In genomic region chr12:120262852-120263724, GRCh38 we compare ENCODE assay signal across 7 cellular contexts. TPM values are rescaled to one million over a fixed set of nuclear protein-coding genes. Genes with fewer than 3 reads are reported as not detected.
DNase-seq lines count a peak whose midpoint lies in the region; ATAC-seq, FAIRE-seq and TF ChIP-seq lines count a peak whose summit lies in the region.

No MANE protein-coding gene starts in this region.

- TF ChIP-seq POLR2A in GM12878 (IDR thresholded peaks at IDR 0.05; ENCODE audit: low read depth, low read length) (no peak), testis (IDR thresholded peaks at IDR 0.05) (no peak)

- H3K36me3 ChIP-seq in HUES64 (ENCODE audit: insufficient read depth, low read length) (peaks cover 7% of the 10 kb centered on the region), GM12878 (ENCODE audit: control insufficient read depth in 2 of 2, insufficient read depth in 2 of 2, low read length in 1 of 2) (no peaks in the 10 kb centered on the region), kidney epithelial cell (ENCODE audit: control insufficient read depth, insufficient read depth, low read length) (no peaks in the 10 kb centered on the region), testis (ENCODE audit: low read depth, missing control alignments) (no peaks in the 10 kb centered on the region)

- no peak for TF ChIP-seq EP300 in GM12878 (IDR thresholded peaks at IDR 0.05; ENCODE audit: borderline replicate concordance in 1 of 2, control insufficient read depth in 1 of 2, low read depth in 2 of 2, low read length in 2 of 2)

- 76% methylated on average over 15 of the region's 15 CpGs for WGBS in HUES64
- WGBS in GM12878 (ENCODE audit: insufficient coverage, insufficient replicate concordance, low lambda C conversion rate, missing lambda C conversion rate): 75% methylated on average over 15 of the region's 15 CpGs
- 46% methylated on average over 14 to 15 of the region's 15 CpGs for WGBS in testis, 2 donors

- SMC1A ChIA-PET in GM12878 (lab: Charles Lee; ENCODE audit: uncharacterized antibody, unreplicated experiment): interaction anchor here (0.7 to 7.8 kb wide), 5 partner anchors 10 to 34 kb away, joined by 3 to 152 read pairs (median 3); no protein-coding TSS in a partner anchor

- no peak for TF ChIP-seq RAD21 in GM12878 (IDR thresholded peaks at IDR 0.05; ENCODE audit: insufficient read depth, low read depth, low read length)

- H3K4me3 ChIP-seq in HUES64 (ENCODE audit: low read length) (peak overlapping the region; percentile 84; the same call in 1 of the 2 replicates), GM12878 (no peak overlapping the region), kidney epithelial cell (ENCODE audit: low read depth, low read length) (peak overlapping the region; percentile 92), testis (no peak overlapping the region)

- POLR2A ChIA-PET in GM12878 (lab: Charles Lee): interaction anchor here (0.6 to 2.2 kb wide), 5 partner anchors 10 to 151 kb away, joined by 3 to 13 read pairs (median 6); no protein-coding TSS in a partner anchor

- no peak for TF ChIP-seq CTCF in GM12878 (IDR thresholded peaks at IDR 0.05 in 2 of 3, conservative IDR thresholded peaks at IDR 0.05 in 1 of 3; ENCODE audit: control insufficient read depth in 2 of 3, extremely low read depth in 1 of 3, insufficient read depth in 1 of 3, low read depth in 3 of 3, low read length in 3 of 3)
- no peak for TF ChIP-seq CTCF in kidney epithelial cell (IDR thresholded peaks at IDR 0.05; ENCODE audit: insufficient read depth, low read length, poor library complexity, severe bottlenecking)
- no peak for TF ChIP-seq CTCF in testis (IDR thresholded peaks at IDR 0.05)

- H3K4me2 ChIP-seq in GM12878 (ENCODE audit: control insufficient read depth, insufficient read depth): no peak overlapping the region

- no peaks in the 10 kb centered on the region for H4K20me1 ChIP-seq in GM12878 (ENCODE audit: control insufficient read depth, insufficient read depth)

- peaks cover 39% of the 10 kb centered on the region for H3K4me1 ChIP-seq in HUES64 (ENCODE audit: insufficient read depth, low read length)
- 0 out of 2 replicates have a peak, but pooled peaks cover 3% of the 10 kb centered on the region for H3K4me1 ChIP-seq in GM12878 (ENCODE audit: control insufficient read depth, insufficient read depth, low read length)
- peaks cover 44% of the 10 kb centered on the region for H3K4me1 ChIP-seq in testis

- ATAC-seq in GM12878 (no peak), GM19452 (IDR thresholded peaks at IDR 0.05; ENCODE audit: unreplicated experiment) (no peak), GM19463 (IDR thresholded peaks at IDR 0.05; ENCODE audit: unreplicated experiment) (no peak)

- no peak overlapping the region for H3K27ac ChIP-seq in HUES64 (ENCODE audit: low read depth, low read length)
- no peak overlapping the region for H3K27ac ChIP-seq in GM12878 (ENCODE audit: control insufficient read depth, insufficient read depth)
- H3K27ac ChIP-seq in testis: peak overlapping the region; percentile 94 to 95

- no peak overlapping the region for H2AFZ ChIP-seq in GM12878 (ENCODE audit: control insufficient read depth, low read depth, low read length)

- intact Hi-C loops in GM12878 (cut with micrococcal nuclease; ENCODE audit: unreplicated experiment): loop anchor here (10.0 kb wide), 1 partner anchor 148 kb away; the partner anchor contains the start of gene RAB35
- intact Hi-C loops in testis (cut with DNase I; ENCODE audit: low total_unique reads): loop anchor here (2.0 kb wide), 1 partner anchor 30 kb away; no protein-coding TSS in a partner anchor

- H3K27me3 ChIP-seq in HUES64 (ENCODE audit: insufficient read depth, low read length) (no peaks in the 10 kb centered on the region), GM12878 (replicated peaks in 1 of 2; ENCODE audit: control insufficient read depth in 2 of 2, insufficient read depth in 2 of 2, low read length in 1 of 2) (peaks cover 1 to 4% of the 10 kb centered on the region in 2 experiments; a peak in 3 of 4 replicates), kidney epithelial cell (ENCODE audit: control insufficient read depth, insufficient read depth, low read length) (no peaks in the 10 kb centered on the region), testis (no peaks in the 10 kb centered on the region)

- no peak overlapping the region for H3K9ac ChIP-seq in HUES64 (ENCODE audit: low read depth, low read length)
- H3K9ac ChIP-seq in GM12878 (ENCODE audit: control insufficient read depth, insufficient read depth, low read length): no peak overlapping the region

- CTCF ChIA-PET in GM12878 (lab: Yijun Ruan, JAX): interaction anchor here (1.1 to 9.8 kb wide), 7 partner anchors 14 to 67 kb away, joined by 3 to 287 read pairs (median 6); partner anchors contain the start of gene RPLP0

- BruUV-seq in GM12878 (replicated peaks; lab: Mats Ljungman, UMichigan): TSS peak; percentile 54

- no peaks in the 10 kb centered on the region for H3K79me2 ChIP-seq in GM12878 (ENCODE audit: control insufficient read depth, insufficient read depth, low read length)

- no peak for FAIRE-seq in GM12878 (lab: Jason Lieb, UNC)

- DNase-seq in GM12878 (ENCODE audit: low read depth, low spot score) (no peak), kidney epithelial cell (ENCODE audit: low read depth) (no peak), testis (no peak)
- DNase-seq in stimulated activated CD4-positive, alpha-beta T cell treated with anti-CD3 and anti-CD28 coated beads, Interleukin-1b, Interleukin-23, amount 100 ng/mL, for 48 hours: no peak

- in situ Hi-C loops in GM12878 (cut with MboI): no loop called here

- RAD21 ChIA-PET in GM12878 (lab: Charles Lee; ENCODE audit: unreplicated experiment): interaction anchor here (0.6 to 4.1 kb wide), 8 partner anchors 10 to 1312 kb away, joined by 3 to 37 read pairs (median 6); partner anchors contain the start of gene RPLP0

- H3K9me3 ChIP-seq in HUES64 (ENCODE audit: insufficient read depth, low read depth, low read length): no peaks in the 10 kb centered on the region
- no peaks in the 10 kb centered on the region for H3K9me3 ChIP-seq in GM12878 (replicated peaks; ENCODE audit: control insufficient read depth, insufficient read depth, low read length)
- H3K9me3 ChIP-seq in testis: no peaks in the 10 kb centered on the region

RNA-seq across cellular contexts. Expression of gene PXN, which starts 2.4 kb away (rescaled TPM):
- polyA plus RNA-seq in HUES64 (2013, experiment 1 of 2): 46.3 TPM
- 52.9 TPM for polyA plus RNA-seq in HUES64 (2013, experiment 2 of 2)
- total RNA-seq in GM12878 (2013; cell fraction: nucleolus; rRNA removed): 1.8 and 4.0 TPM in 2 replicates
- total RNA-seq in GM12878 (2014; rRNA removed) (6.2 and 7.2 TPM in 2 replicates), GM12878 (2014; rRNA removed; fragmentation: Illumina TruSeq; extraction: Trizol) (5.1 and 5.2 TPM in 2 replicates), GM12878 (2021) (29.1 and 32.0 TPM in 2 replicates), kidney epithelial cell (88.1 and 94.3 TPM in 2 replicates), testis (10 to 100 TPM; 81.8 to 84.9 TPM)
- polyA plus RNA-seq in GM12878 (2011; ENCODE audit: low read depth): 10.2 TPM
- polyA plus RNA-seq in GM12878 (2011; rRNA removed) (0.50 and 1.0 TPM in 2 replicates), GM12878 (2014; fragmentation: Illumina TruSeq; extraction: Trizol) (16.1 and 27.3 TPM in 2 replicates), GM12878 (2014; fragmentation: Nextera tagmentation; extraction: Ambion mirVana) (1 to 10 TPM; 2.5 to 2.6 TPM), GM12878 (2014; rRNA removed) (19.6 and 22.5 TPM in 2 replicates), GM12878 (2016; fragmentation: Nextera tagmentation; extraction: Ambion mirVana) (10 to 100 TPM; 15.9 to 16.3 TPM), testis (ENCODE audit: insufficient read depth, low read depth, low replicate concordance) (89.6 TPM)
- 0.89 and 1.7 TPM in 2 replicates for polyA plus RNA-seq in GM12878 (2011; cell fraction: cytosol; rRNA removed)
- polyA plus RNA-seq in GM12878 (2011; cell fraction: nucleus; rRNA removed): 2.2 and 3.0 TPM in 2 replicates
- polyA plus RNA-seq in GM12878 (2012): 20.0 and 22.7 TPM in 2 replicates
- 1.8 and 2.4 TPM in 2 replicates for polyA minus RNA-seq in GM12878 (2011; rRNA and poly(A)+ RNA removed)
- polyA minus RNA-seq in GM12878 (2011; cell fraction: cytosol; rRNA and poly(A)+ RNA removed): 0.67 and 1.7 TPM in 2 replicates
- 0.86 and 1.2 TPM in 2 replicates for polyA minus RNA-seq in GM12878 (2011; cell fraction: nucleus; rRNA and poly(A)+ RNA removed)

RNA-seq across cellular contexts. Expression of gene RNU4-2, which starts 28.6 kb away (rescaled TPM):
- polyA plus RNA-seq in HUES64 (2013, experiment 1 of 2): 11,225 TPM
- 13,281 TPM for polyA plus RNA-seq in HUES64 (2013, experiment 2 of 2)
- under 0.01 TPM in 2 replicates for total RNA-seq in GM12878 (2013; cell fraction: nucleolus; rRNA removed)
- total RNA-seq in GM12878 (2014; rRNA removed) (under 0.01 TPM in 2 replicates), GM12878 (2014; rRNA removed; fragmentation: Illumina TruSeq; extraction: Trizol) (15,110 and 15,384 TPM in 2 replicates), GM12878 (2021) (4,315 and 4,845 TPM in 2 replicates), kidney epithelial cell (under 0.01 TPM in 2 replicates), testis (under 1 TPM; under 0.01 TPM)
- polyA plus RNA-seq in GM12878 (2011; ENCODE audit: low read depth): not detected
- polyA plus RNA-seq in GM12878 (2011; rRNA removed) (under 0.01 and 61.6 TPM in 2 replicates), GM12878 (2014; fragmentation: Illumina TruSeq; extraction: Trizol) (not detected in 2 replicates), GM12878 (2014; fragmentation: Nextera tagmentation; extraction: Ambion mirVana) (not detected), GM12878 (2014; rRNA removed) (not detected in 2 replicates), GM12878 (2016; fragmentation: Nextera tagmentation; extraction: Ambion mirVana) (1 to 10 TPM; 3.5 to 7.1 TPM), testis (ENCODE audit: insufficient read depth, low read depth, low replicate concordance) (not detected)
- polyA plus RNA-seq in GM12878 (2011; cell fraction: cytosol; rRNA removed): under 0.01 TPM in 2 replicates
- under 0.01 TPM in 2 replicates for polyA plus RNA-seq in GM12878 (2011; cell fraction: nucleus; rRNA removed)
- 1,178 TPM in 1 of 2 replicates, not detected in the other for polyA plus RNA-seq in GM12878 (2012)
- polyA minus RNA-seq in GM12878 (2011; rRNA and poly(A)+ RNA removed): under 0.01 and 42,665 TPM in 2 replicates
- polyA minus RNA-seq in GM12878 (2011; cell fraction: cytosol; rRNA and poly(A)+ RNA removed): 81,390 and 81,852 TPM in 2 replicates
- under 0.01 TPM in 2 replicates for polyA minus RNA-seq in GM12878 (2011; cell fraction: nucleus; rRNA and poly(A)+ RNA removed)

RNA-seq across cellular contexts. Expression of gene RNU4-1, which starts 29.9 kb away (rescaled TPM):
- polyA plus RNA-seq in HUES64 (2013, experiment 1 of 2): 10,262 TPM
- 12,216 TPM for polyA plus RNA-seq in HUES64 (2013, experiment 2 of 2)
- total RNA-seq in GM12878 (2013; cell fraction: nucleolus; rRNA removed): under 0.01 TPM in 2 replicates
- total RNA-seq in GM12878 (2014; rRNA removed) (under 0.01 TPM in 2 replicates), GM12878 (2014; rRNA removed; fragmentation: Illumina TruSeq; extraction: Trizol) (15,175 and 15,332 TPM in 2 replicates), GM12878 (2021) (4,154 and 4,718 TPM in 2 replicates), kidney epithelial cell (under 0.01 TPM in 1 of 2 replicates, not detected in the other), testis (under 1 TPM; under 0.01 TPM)
- not detected for polyA plus RNA-seq in GM12878 (2011; ENCODE audit: low read depth)
- polyA plus RNA-seq in GM12878 (2011; rRNA removed) (under 0.01 and 92.4 TPM in 2 replicates), GM12878 (2014; fragmentation: Illumina TruSeq; extraction: Trizol) (not detected in 2 replicates), GM12878 (2014; fragmentation: Nextera tagmentation; extraction: Ambion mirVana) (10 to 100 TPM in 1 of 2 experiments, not detected in 1; 11.5 TPM), GM12878 (2014; rRNA removed) (not detected in 2 replicates), GM12878 (2016; fragmentation: Nextera tagmentation; extraction: Ambion mirVana) (1 to 10 TPM; 3.5 to 7.1 TPM), testis (ENCODE audit: insufficient read depth, low read depth, low replicate concordance) (not detected)
- polyA plus RNA-seq in GM12878 (2011; cell fraction: cytosol; rRNA removed): under 0.01 TPM in 2 replicates
- polyA plus RNA-seq in GM12878 (2011; cell fraction: nucleus; rRNA removed): under 0.01 TPM in 2 replicates
- 1,260 TPM in 1 of 2 replicates, not detected in the other for polyA plus RNA-seq in GM12878 (2012)
- under 0.01 and 37,029 TPM in 2 replicates for polyA minus RNA-seq in GM12878 (2011; rRNA and poly(A)+ RNA removed)
- 87,323 and 92,282 TPM in 2 replicates for polyA minus RNA-seq in GM12878 (2011; cell fraction: cytosol; rRNA and poly(A)+ RNA removed)
- under 0.01 TPM in 2 replicates for polyA minus RNA-seq in GM12878 (2011; cell fraction: nucleus; rRNA and poly(A)+ RNA removed)

RNA-seq across cellular contexts. Expression of gene SIRT4, which starts 39.0 kb away (rescaled TPM):
- polyA plus RNA-seq in HUES64 (2013, experiment 1 of 2): 0.85 TPM
- polyA plus RNA-seq in HUES64 (2013, experiment 2 of 2): 2.0 TPM
- 1.1 and 1.5 TPM in 2 replicates for total RNA-seq in GM12878 (2013; cell fraction: nucleolus; rRNA removed)
- total RNA-seq in GM12878 (2014; rRNA removed): 0.33 and 0.45 TPM in 2 replicates
- total RNA-seq in GM12878 (2014; rRNA removed; fragmentation: Illumina TruSeq; extraction: Trizol): 0.28 and 0.36 TPM in 2 replicates
- total RNA-seq in GM12878 (2021): 0.31 and 0.74 TPM in 2 replicates
- 0.31 TPM for polyA plus RNA-seq in GM12878 (2011; ENCODE audit: low read depth)
- 0.42 and 0.46 TPM in 2 replicates for polyA plus RNA-seq in GM12878 (2011; rRNA removed)
- 0.28 and 0.90 TPM in 2 replicates for polyA plus RNA-seq in GM12878 (2011; cell fraction: cytosol; rRNA removed)
- 0.15 and 0.34 TPM in 2 replicates for polyA plus RNA-seq in GM12878 (2011; cell fraction: nucleus; rRNA removed)
- 0.26 and 0.81 TPM in 2 replicates for polyA plus RNA-seq in GM12878 (2012)
- 0.43 and 0.92 TPM in 2 replicates for polyA plus RNA-seq in GM12878 (2014; fragmentation: Illumina TruSeq; extraction: Trizol)
- under 1 TPM; 0.79 to 0.98 TPM for polyA plus RNA-seq in GM12878 (2014; fragmentation: Nextera tagmentation; extraction: Ambion mirVana)
- 0.19 TPM in 2 replicates for polyA plus RNA-seq in GM12878 (2014; rRNA removed)
- under 1 TPM; 0.48 to 0.86 TPM for polyA plus RNA-seq in GM12878 (2016; fragmentation: Nextera tagmentation; extraction: Ambion mirVana)
- 2.1 TPM in 1 of 2 replicates, not detected in the other for polyA minus RNA-seq in GM12878 (2011; rRNA and poly(A)+ RNA removed)
- not detected in 2 replicates for polyA minus RNA-seq in GM12878 (2011; cell fraction: cytosol; rRNA and poly(A)+ RNA removed)
- polyA minus RNA-seq in GM12878 (2011; cell fraction: nucleus; rRNA and poly(A)+ RNA removed): 0.36 TPM in 1 of 2 replicates, not detected in the other
- 0.29 and 2.3 TPM in 2 replicates for total RNA-seq in kidney epithelial cell
- 1 to 10 TPM; 3.3 to 5.0 TPM for total RNA-seq in testis
- 10.0 TPM for polyA plus RNA-seq in testis (ENCODE audit: insufficient read depth, low read depth, low replicate concordance)

Comparison
In these comparisons a context has a peak if more than half of its experiments do, and no peak if none do; other contexts are left out.
1. H3K27ac ChIP-seq: peak in testis (2 of 2); none in HUES64 (single experiment) and GM12878 (single experiment).
2. H3K4me3 ChIP-seq: peak in HUES64 (single experiment) and kidney epithelial cell (single experiment); none in GM12878 (single experiment) and testis (0 of 2).